Comparison of ENCODE assay signal across 17 cellular contexts in genomic region chr2:199603748-199604291, GRCh38.
DNase-seq lines count a peak whose midpoint lies in the region; ATAC-seq and TF ChIP-seq lines count a peak whose summit lies in the region.
"Had no signal": no experiment of that assay in that cellular context is flagged by ENCODE, and none has a peak within 500 bp of the region (broad histone marks: within the 10 kb centered on the region; RNA-seq: fewer than 3 reads in every experiment).

No MANE protein-coding gene starts in this region.

- no peak overlapping the region for H3K9ac ChIP-seq in iPS-20b (ENCODE audit: low read depth, low read length)
- H3K9ac ChIP-seq: BLaER1 treated with 17β-estradiol and CSF1 and Interleukin-3, amounts not matched to agents 10 nM and 100 nM had no signal

- H3K36me3 ChIP-seq in iPS-20b (ENCODE audit: insufficient read depth, low read depth, low read length): no peaks in the 10 kb centered on the region
- H3K36me3 ChIP-seq: BLaER1 treated with 17β-estradiol and CSF1 and Interleukin-3, amounts not matched to agents 10 nM and 100 nM; thyroid gland had no signal

- H3K27ac Mint-ChIP-seq in immature natural killer cell: no peak overlapping the region
- H3K27ac Mint-ChIP-seq: activated naive CD8-positive, alpha-beta T cell treated with anti-CD3 and anti-CD28 coated beads for 36 hours had no signal

- no peak for TF ChIP-seq CTCF in GM13977 (IDR thresholded peaks at IDR 0.05; ENCODE audit: extremely low read depth, insufficient read depth, missing control alignments)

- in situ Hi-C loops in GM13977 (cut with MboI; ENCODE audit: low pct_unique_long_range_greater_than_20kb, low sequenced_read_pairs, unreplicated experiment): no loop called here

- H3K27ac ChIP-seq in angular gyrus (ENCODE audit: low read depth, low read length): peak overlapping the region; percentile 31
- H3K27ac ChIP-seq in iPS-20b (ENCODE audit: low read length): no peak overlapping the region
- H3K27ac ChIP-seq: BLaER1 treated with 17β-estradiol and CSF1 and Interleukin-3, amounts not matched to agents 10 nM and 100 nM; epithelial cell of prostate; PC-9; thyroid gland had no signal

- peaks cover 0 to 3% (median 0%) of the 10 kb centered on the region in 6 donors for H3K9me3 Mint-ChIP-seq in immature natural killer cell
- H3K9me3 Mint-ChIP-seq: activated naive CD8-positive, alpha-beta T cell treated with anti-CD3 and anti-CD28 coated beads for 36 hours had no signal

- H3K4me3 Mint-ChIP-seq in immature natural killer cell: no peak overlapping the region
- H3K4me3 Mint-ChIP-seq: activated naive CD8-positive, alpha-beta T cell treated with anti-CD3 and anti-CD28 coated beads for 36 hours had no signal

- peak overlapping the region; percentile 58; the same call in 1 of the 2 replicates for H3K4me3 ChIP-seq in iPS-20b (ENCODE audit: low read length)
- H3K4me3 ChIP-seq: BLaER1 treated with 17β-estradiol and CSF1 and Interleukin-3, amounts not matched to agents 10 nM and 100 nM; PC-9; thyroid gland had no signal

- peaks cover 0 to 14% of the 10 kb centered on the region in 2 donors for H3K4me1 Mint-ChIP-seq in immature natural killer cell

- H3K4me1 ChIP-seq in iPS-20b (ENCODE audit: insufficient read depth, low read length): no peaks in the 10 kb centered on the region

- DNase-seq in GM03348 (ENCODE audit: low spot score) (peak; percentile 21), retina (peak; percentile 86), immature natural killer cell (no peak), GM13977 (ENCODE audit: low spot score) (no peak)
- DNase-seq: activated CD8-positive, alpha-beta memory T cell treated with anti-CD3 and anti-CD28 coated beads, Interleukin-2, amount 50 U/mL, for 4 hours; activated naive CD8-positive, alpha-beta T cell treated with anti-CD3 and anti-CD28 coated beads for 36 hours; NCI-H1417 treated with DMSO at 0.1 percent for 48 hours; NCI-H510A; PC-9; stimulated activated CD4-positive, alpha-beta T cell treated with anti-CD3 and anti-CD28 coated beads, Interleukin-12 subunit alpha, Interleukin-12 subunit beta, amount 100 ng/mL, for 4 hours; thyroid gland had no signal

- peaks cover 26% of the 10 kb centered on the region for H3K27me3 ChIP-seq in iPS-20b (ENCODE audit: insufficient read depth, low read length)
- H3K27me3 ChIP-seq: BLaER1 treated with 17β-estradiol and CSF1 and Interleukin-3, amounts not matched to agents 10 nM and 100 nM; thyroid gland had no signal

- H3K9me3 ChIP-seq in iPS-20b (ENCODE audit: insufficient read depth, low read depth, low read length): no peaks in the 10 kb centered on the region
- H3K9me3 ChIP-seq: thyroid gland had no signal

- H3K36me3 Mint-ChIP-seq in immature natural killer cell: no peaks in the 10 kb centered on the region
- H3K36me3 Mint-ChIP-seq: activated naive CD8-positive, alpha-beta T cell treated with anti-CD3 and anti-CD28 coated beads for 36 hours had no signal

- no peak for ATAC-seq in GM21447 (IDR thresholded peaks at IDR 0.05; ENCODE audit: unreplicated experiment)
- no peak for ATAC-seq in GM21526 (IDR thresholded peaks at IDR 0.05; ENCODE audit: low FRiP score, unreplicated experiment)

- H3K27me3 Mint-ChIP-seq in immature natural killer cell (ENCODE audit: low read depth in 3 of 3): peaks cover 0 to 2% (median 0%) of the 10 kb centered on the region in 3 donors

Comparison
In these comparisons a context has a peak if more than half of its experiments do, and no peak if none do; other contexts are left out.
1. DNase-seq: peak in GM03348 (single experiment) and retina (single experiment); none in immature natural killer cell (0 of 3) and GM13977 (single experiment).